In the genomic region with DNA sequence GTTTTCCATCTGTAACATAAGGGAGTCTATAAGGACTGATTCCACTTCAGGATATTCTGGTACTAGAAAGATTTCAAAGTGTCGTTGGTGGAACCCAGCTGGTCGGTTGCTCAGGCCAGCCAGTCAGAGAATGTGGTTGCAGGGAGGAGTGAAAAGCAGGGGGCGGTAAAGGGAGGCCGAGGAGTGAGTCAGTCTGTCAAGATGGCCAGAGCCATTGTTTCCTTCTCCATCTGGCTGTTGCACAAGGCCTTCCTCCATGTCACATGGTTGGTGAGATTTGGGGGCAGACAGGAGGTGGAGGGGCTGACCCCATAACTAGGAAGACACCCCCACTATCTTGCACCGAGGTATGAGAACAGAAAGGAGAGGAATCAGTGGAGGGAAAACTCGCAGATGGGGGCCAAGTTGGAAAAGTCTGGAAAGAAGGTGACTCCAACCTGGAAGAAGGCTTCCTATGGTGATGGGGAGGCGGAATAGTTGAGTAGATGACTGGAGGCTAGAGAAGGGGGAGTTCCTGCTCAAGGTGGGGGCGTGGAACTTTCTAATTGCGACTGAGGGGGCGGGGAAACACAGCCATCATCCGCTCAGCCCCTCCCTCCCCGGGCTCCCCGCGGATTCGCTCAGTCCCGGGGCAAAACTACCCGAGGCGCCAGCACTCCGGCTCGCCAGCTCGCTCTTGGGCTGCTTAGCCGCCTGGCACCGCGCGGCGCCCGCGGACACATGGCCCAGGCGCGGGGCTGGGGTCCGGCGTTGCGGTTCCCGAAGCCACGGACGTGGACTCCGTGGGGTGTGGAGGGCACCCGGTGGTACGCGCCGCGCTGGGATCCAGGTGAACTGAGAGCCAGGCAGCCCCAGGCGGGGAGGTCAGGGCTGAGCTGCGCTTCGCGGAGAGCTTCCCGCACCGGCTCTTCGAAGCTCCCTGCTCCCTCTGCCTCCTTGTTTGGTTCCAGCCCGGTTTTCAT, we compare ENCODE assay signal across 9 cellular contexts. TPM values are rescaled to one million over a fixed set of nuclear protein-coding genes. Genes with fewer than 3 reads are reported as not detected.
A peak's percentile ranks its signal among the peaks of the same experiment; 100 is the strongest.
DNase-seq lines count a peak whose midpoint lies in the region; ATAC-seq and TF ChIP-seq lines count a peak whose summit lies in the region.
"Had no signal": no experiment of that assay in that cellular context is flagged by ENCODE, and none has a peak within 500 bp of the region (broad histone marks: within the 10 kb centered on the region; RNA-seq: fewer than 3 reads in every experiment).

No MANE protein-coding gene starts in this region.

- peak in 1 of 3 donors; percentile 33 for TF ChIP-seq POLR2A in body of pancreas (IDR thresholded peaks at IDR 0.05)
- no peak for TF ChIP-seq POLR2A in tibial nerve (IDR thresholded peaks at IDR 0.05)

- ATAC-seq in body of pancreas = peak; percentile 24
- no peak for ATAC-seq in HG02642 (IDR thresholded peaks at IDR 0.05; ENCODE audit: poor library complexity, unreplicated experiment)

- H3K4me1 ChIP-seq in body of pancreas = peaks cover 6% of the 10 kb centered on the region
- H3K4me1 ChIP-seq in tibial nerve = peaks cover 0 to 12% (median 3%) of the 10 kb centered on the region in 4 donors

- H3K36me3 ChIP-seq in body of pancreas (replicated peaks in 1 of 2; ENCODE audit: insufficient read depth in 1 of 2, low read depth in 2 of 2) (no peaks in the 10 kb centered on the region), tibial nerve (no peaks in the 10 kb centered on the region)

- intact Hi-C loops in body of pancreas (cut with DNase I) = no loop called here

- TF ChIP-seq EP300 in tibial nerve (IDR thresholded peaks at IDR 0.05) = no peak

- no peak for TF ChIP-seq CTCF in body of pancreas (IDR thresholded peaks at IDR 0.05)
- no peak for TF ChIP-seq CTCF in tibial nerve (IDR thresholded peaks at IDR 0.05)

- H3K4me3 ChIP-seq in body of pancreas = no peak overlapping the region
- H3K4me3 ChIP-seq in tibial nerve = peak overlapping the region; percentile 9 to 54 (median 30)

- 9 to 54% methylated on average over 8 to 47 of the region's 50 CpGs for WGBS in body of pancreas, 2 donors
- 28 to 51% methylated on average over 13 to 44 of the region's 50 CpGs for WGBS in tibial nerve, 2 donors

- no peaks in the 10 kb centered on the region for H3K9me3 ChIP-seq in body of pancreas
- H3K9me3 ChIP-seq in tibial nerve = no peaks in the 10 kb centered on the region

- DNase-seq in GDM1 (lab: John Stamatoyannopoulos, UW) (peak; percentile 55), MV-4-11 (lab: John Stamatoyannopoulos, UW) (peak; percentile 86), body of pancreas (peak in 2 of 4 donors; percentile 39 to 46), left kidney (ENCODE audit: low read depth, low spot score) (peak; percentile 61), tibial nerve (ENCODE audit: low spot score in 2 of 2) (no peak), pons (ENCODE audit: low spot score) (no peak), amniotic stem cell (lab: John Stamatoyannopoulos, UW) (no peak)

- peak overlapping the region in 1 of 4 donors; percentile 39 for H3K27ac ChIP-seq in body of pancreas
- H3K27ac ChIP-seq in tibial nerve = peak overlapping the region in 2 of 4 donors; percentile 73 to 82
- H3K27ac ChIP-seq: KMS-11 had no signal

- H3K27me3 ChIP-seq in body of pancreas (no peaks in the 10 kb centered on the region), tibial nerve (peaks cover 0 to 14% of the 10 kb centered on the region in 2 donors)

RNA-seq across cellular contexts. Expression of a gene that starts 38.5 kb away (rescaled TPM):
- total RNA-seq in body of pancreas = 1 to 10 TPM; 6.0 to 9.6 TPM
- 10 to 100 TPM; 20.7 to 30.8 (median 22.0) TPM for total RNA-seq in tibial nerve

Comparison
In these comparisons a context has a peak if more than half of its experiments do, and no peak if none do; other contexts are left out.
1. DNase-seq: peak in GDM1 (single experiment), MV-4-11 (single experiment) and left kidney (single experiment); none in tibial nerve (0 of 2), pons (single experiment) and amniotic stem cell (single experiment).
2. H3K4me3 ChIP-seq: peak in tibial nerve (4 of 4); none in body of pancreas (0 of 2).